Comparison of ENCODE assay signal across 14 cellular contexts in the genomic region with DNA sequence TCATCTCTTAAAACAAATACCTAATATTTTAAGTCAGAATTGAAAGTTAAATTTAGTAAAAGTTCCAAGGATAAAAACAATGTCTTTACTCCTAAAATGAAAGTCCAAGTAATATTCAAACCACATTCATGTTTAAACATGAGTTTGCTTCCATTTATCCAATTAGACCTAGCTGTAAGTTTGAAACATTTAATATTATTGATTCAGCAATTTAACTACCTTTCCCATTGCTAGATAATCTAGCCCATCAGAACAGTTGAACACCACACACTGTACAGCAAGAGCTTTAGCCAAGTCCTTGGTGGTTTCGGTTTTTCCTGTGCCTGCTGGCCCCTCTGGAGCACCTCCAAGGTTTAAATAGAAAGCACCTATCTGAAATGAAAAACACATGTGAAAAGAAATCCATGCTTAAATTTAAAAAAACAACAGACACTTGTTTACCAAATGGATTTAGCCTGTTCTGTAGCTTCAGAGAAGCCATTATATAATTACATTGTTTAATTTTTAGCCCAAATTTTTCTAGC.
A peak's percentile ranks its signal among the peaks of the same experiment; 100 is the strongest.
DNase-seq lines count a peak whose midpoint lies in the region; ATAC-seq and TF ChIP-seq lines count a peak whose summit lies in the region.
"Had no signal": no experiment of that assay in that cellular context is flagged by ENCODE, and none has a peak within 500 bp of the region (broad histone marks: within the 10 kb centered on the region; RNA-seq: fewer than 3 reads in every experiment).

No MANE protein-coding gene starts in this region.

- no peak overlapping the region for H3K4me3 ChIP-seq in AG10803 (ENCODE audit: low read length)
- H3K4me3 ChIP-seq in astrocyte of the cerebellum (ENCODE audit: low read depth, low read length): no peak overlapping the region
- H3K4me3 ChIP-seq: gastroesophageal sphincter had no signal

- in situ Hi-C loops in astrocyte of the cerebellum (cut with HindIII; ENCODE audit: low sequenced_read_pairs): no loop called here

- H3K27me3 Mint-ChIP-seq in HFFc6 (ENCODE audit: insufficient read depth): peaks cover 8% of the 10 kb centered on the region

- DNase-seq in AG10803 (ENCODE audit: low read depth): peak; percentile 51
- DNase-seq in HFFc6: no peak
- DNase-seq in astrocyte of the cerebellum (ENCODE audit: low read depth): peak; percentile 79
- DNase-seq in left lobe of liver (ENCODE audit: low spot score): no peak
- DNase-seq in NCI-H345 (lab: John Stamatoyannopoulos, UW): no peak
- DNase-seq in activated effector memory CD4-positive, alpha-beta T cell treated with anti-CD3 and anti-CD28 coated beads, Interleukin-2, amount 50 U/mL, for 16 hours: no peak
- DNase-seq in NCI-H345 treated with DMSO at 0.1 percent for 48 hours (lab: John Stamatoyannopoulos, UW; ENCODE audit: unreplicated experiment): no peak
- DNase-seq: CD4-positive, alpha-beta memory T cell; kidney; stimulated activated CD4-positive, alpha-beta T cell treated with anti-CD3 and anti-CD28 coated beads, Interleukin-4, amount 100 ng/mL, for 1 hour; T-helper 1 cell had no signal

- no peak overlapping the region for H3K27ac Mint-ChIP-seq in HFFc6
- H3K27ac Mint-ChIP-seq: CD4-positive, alpha-beta memory T cell; stimulated activated effector memory CD8-positive, alpha-beta T cell treated with anti-CD3 and anti-CD28 coated beads, Interleukin-12 subunit alpha, Interleukin-12 subunit beta, amount 100 ng/mL, for 72 hours had no signal

- H3K4me1 Mint-ChIP-seq in HFFc6 (ENCODE audit: low read depth): peaks cover 25% of the 10 kb centered on the region
- H3K4me1 Mint-ChIP-seq: stimulated activated effector memory CD8-positive, alpha-beta T cell treated with anti-CD3 and anti-CD28 coated beads, Interleukin-12 subunit alpha, Interleukin-12 subunit beta, amount 100 ng/mL, for 72 hours had no signal

- peak overlapping the region; percentile 49 for H3K4me3 Mint-ChIP-seq in HFFc6
- H3K4me3 Mint-ChIP-seq: CD4-positive, alpha-beta memory T cell; stimulated activated effector memory CD8-positive, alpha-beta T cell treated with anti-CD3 and anti-CD28 coated beads, Interleukin-12 subunit alpha, Interleukin-12 subunit beta, amount 100 ng/mL, for 72 hours had no signal

- TF ChIP-seq CTCF in AG10803 (conservative IDR thresholded peaks at IDR 0.05; ENCODE audit: low read length): no peak
- no peak for TF ChIP-seq CTCF in HFFc6 (IDR thresholded peaks at IDR 0.05)
- no peak for TF ChIP-seq CTCF in astrocyte of the cerebellum (IDR thresholded peaks at IDR 0.05; ENCODE audit: low read depth, low read length, missing control alignments)

- no peaks in the 10 kb centered on the region for H3K9me3 Mint-ChIP-seq in HFFc6
- H3K9me3 Mint-ChIP-seq: CD4-positive, alpha-beta memory T cell; stimulated activated effector memory CD8-positive, alpha-beta T cell treated with anti-CD3 and anti-CD28 coated beads, Interleukin-12 subunit alpha, Interleukin-12 subunit beta, amount 100 ng/mL, for 72 hours had no signal

- peak; percentile 86 for ATAC-seq in left lobe of liver
- ATAC-seq in GM19328 (IDR thresholded peaks at IDR 0.05; ENCODE audit: unreplicated experiment): no peak
- ATAC-seq: gastroesophageal sphincter; stimulated activated effector memory CD8-positive, alpha-beta T cell treated with anti-CD3 and anti-CD28 coated beads, Interleukin-12 subunit alpha, Interleukin-12 subunit beta, amount 100 ng/mL, for 72 hours had no signal

- H3K36me3 Mint-ChIP-seq in HFFc6 (ENCODE audit: low read depth): no peaks in the 10 kb centered on the region
- H3K36me3 Mint-ChIP-seq: CD4-positive, alpha-beta memory T cell; stimulated activated effector memory CD8-positive, alpha-beta T cell treated with anti-CD3 and anti-CD28 coated beads, Interleukin-12 subunit alpha, Interleukin-12 subunit beta, amount 100 ng/mL, for 72 hours had no signal

Comparison
In these comparisons a context has a peak if more than half of its experiments do, and no peak if none do; other contexts are left out.
1. DNase-seq: peak in AG10803 (single experiment) and astrocyte of the cerebellum (single experiment); none in HFFc6 (single experiment), left lobe of liver (single experiment), NCI-H345 (single experiment), activated effector memory CD4-positive, alpha-beta T cell treated with anti-CD3 and anti-CD28 coated beads, Interleukin-2, amount 50 U/mL, for 16 hours (single experiment) and NCI-H345 treated with DMSO at 0.1 percent for 48 hours (single experiment).